Comparison of ENCODE assay signal across 22 cellular contexts in the genomic region with DNA sequence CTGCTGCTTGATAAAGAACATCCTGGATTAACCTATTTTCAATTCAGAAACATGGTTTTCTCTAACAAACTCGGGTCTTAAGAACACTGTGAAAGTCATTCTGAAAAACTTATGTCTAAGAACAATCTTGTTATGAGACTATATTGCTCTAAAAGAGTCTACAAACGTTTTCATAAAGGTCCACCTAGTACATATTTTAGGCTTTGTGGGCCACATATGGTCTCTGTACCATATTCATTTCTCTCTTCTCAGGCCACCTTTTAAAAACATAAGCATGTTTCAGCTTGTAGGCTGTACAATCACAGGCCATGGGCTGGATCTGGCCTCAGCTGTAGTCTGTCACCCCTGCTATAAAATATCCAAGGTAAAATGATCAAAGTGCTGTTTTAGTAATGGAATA. TPM values are rescaled to one million over a fixed set of nuclear protein-coding genes. Genes with fewer than 3 reads are reported as not detected.
DNase-seq lines count a peak whose midpoint lies in the region; ATAC-seq lines count a peak whose summit lies in the region.
"Had no signal": no experiment of that assay in that cellular context is flagged by ENCODE, and none has a peak within 500 bp of the region (broad histone marks: within the 10 kb centered on the region; RNA-seq: fewer than 3 reads in every experiment).

No MANE protein-coding gene starts in this region.

- peak overlapping the region in 4 of 6 donors; percentile 8 to 70 (median 24) for H3K27ac Mint-ChIP-seq in immature natural killer cell
- peak overlapping the region in 1 of 2 donors; percentile 61 for H3K27ac Mint-ChIP-seq in stimulated activated naive CD8-positive, alpha-beta T cell treated with anti-CD3 and anti-CD28 coated beads, Interleukin-15, amount 100 ng/mL, for 72 hours

- peaks cover 45% of the 10 kb centered on the region for H3K36me3 Mint-ChIP-seq in activated T-cell treated with anti-CD3 and anti-CD28 coated beads, Interleukin-2, amount 50 U/mL, for 4 hours (ENCODE audit: insufficient read depth)
- H3K36me3 Mint-ChIP-seq in immature natural killer cell, result peaks cover 31 to 62% (median 32%) of the 10 kb centered on the region in 3 donors

- DNase-seq in activated T-cell treated with anti-CD3 and anti-CD28 coated beads, Interleukin-2, amount 50 U/mL, for 4 hours, result no peak
- no peak for DNase-seq in activated T-cell treated with anti-CD3 and anti-CD28 coated beads for 4 hours
- no peak for DNase-seq in immature natural killer cell
- DNase-seq in stimulated activated naive CD8-positive, alpha-beta T cell treated with anti-CD3 and anti-CD28 coated beads, Interleukin-15, amount 100 ng/mL, for 72 hours, result no peak
- no peak for DNase-seq in occipital lobe (lab: John Stamatoyannopoulos, UW)
- no peak for DNase-seq in NCI-H748 (lab: John Stamatoyannopoulos, UW; ENCODE audit: unreplicated experiment)
- DNase-seq: activated naive CD4-positive, alpha-beta T cell treated with Interleukin-2 at 50 U/mL for 16 hours; amygdala; COR-L47; DMS53; H7; islet precursor cell; Karpas-422; left ventricle myocardium superior; NCI-H1417 treated with DMSO at 0.1 percent for 48 hours; NCI-H2081; NCI-H226; NCI-H748 treated with DMSO at 0.1 percent for 48 hours; RPMI8226; T-helper 1 cell had no signal

- H3K27me3 Mint-ChIP-seq in activated T-cell treated with anti-CD3 and anti-CD28 coated beads, Interleukin-2, amount 50 U/mL, for 4 hours (ENCODE audit: low read depth), result no peaks in the 10 kb centered on the region
- H3K27me3 Mint-ChIP-seq in immature natural killer cell (ENCODE audit: low read depth in 3 of 3), result peaks cover 0 to 3% (median 1%) of the 10 kb centered on the region in 3 donors
- H3K27me3 Mint-ChIP-seq in stimulated activated naive CD8-positive, alpha-beta T cell treated with anti-CD3 and anti-CD28 coated beads, Interleukin-15, amount 100 ng/mL, for 72 hours, result no peaks in the 10 kb centered on the region

- no peak overlapping the region for H3K4me3 Mint-ChIP-seq in activated T-cell treated with anti-CD3 and anti-CD28 coated beads, Interleukin-2, amount 50 U/mL, for 4 hours
- no peak overlapping the region for H3K4me3 Mint-ChIP-seq in immature natural killer cell
- H3K4me3 Mint-ChIP-seq in stimulated activated naive CD8-positive, alpha-beta T cell treated with anti-CD3 and anti-CD28 coated beads, Interleukin-15, amount 100 ng/mL, for 72 hours, result no peak overlapping the region

- peaks cover 15% of the 10 kb centered on the region for H3K4me1 Mint-ChIP-seq in activated T-cell treated with anti-CD3 and anti-CD28 coated beads, Interleukin-2, amount 50 U/mL, for 4 hours (ENCODE audit: low read depth)
- H3K4me1 Mint-ChIP-seq in immature natural killer cell, result peaks cover 7 to 43% of the 10 kb centered on the region in 2 donors
- peaks cover 45% of the 10 kb centered on the region for H3K4me1 Mint-ChIP-seq in stimulated activated naive CD8-positive, alpha-beta T cell treated with anti-CD3 and anti-CD28 coated beads, Interleukin-15, amount 100 ng/mL, for 72 hours

- H3K9me3 Mint-ChIP-seq in activated T-cell treated with anti-CD3 and anti-CD28 coated beads, Interleukin-2, amount 50 U/mL, for 4 hours, result no peaks in the 10 kb centered on the region
- H3K9me3 Mint-ChIP-seq in immature natural killer cell, result no peaks in the 10 kb centered on the region
- no peaks in the 10 kb centered on the region for H3K9me3 Mint-ChIP-seq in stimulated activated naive CD8-positive, alpha-beta T cell treated with anti-CD3 and anti-CD28 coated beads, Interleukin-15, amount 100 ng/mL, for 72 hours

- peak; percentile 30 to 66 for ATAC-seq in activated T-cell treated with anti-CD3 and anti-CD28 coated beads, Interleukin-2, amount 50 U/mL, for 4 hours
- ATAC-seq in HG02870 (IDR thresholded peaks at IDR 0.05; ENCODE audit: unreplicated experiment), result peak; percentile 70
- ATAC-seq in stimulated activated naive CD8-positive, alpha-beta T cell treated with anti-CD3 and anti-CD28 coated beads, Interleukin-15, amount 100 ng/mL, for 72 hours, result peak; percentile 42
- ATAC-seq: left ventricle myocardium superior had no signal

RNA-seq across cellular contexts. Expression of gene PPP4R3A, which starts 39.9 kb away (rescaled TPM):
- total RNA-seq in activated T-cell treated with anti-CD3 and anti-CD28 coated beads, Interleukin-2, amount 50 U/mL, for 4 hours, result 100 to 1,000 TPM; 127 to 142 (median 141) TPM
- 100 to 1,000 TPM in 1 of 3 donors, 10 to 100 TPM in 2; 39.4 to 113 (median 46.8) TPM for polyA plus RNA-seq in immature natural killer cell
- 142 TPM for total RNA-seq in occipital lobe

RNA-seq across cellular contexts. Expression of gene CCDC88C, which starts 52.6 kb away (rescaled TPM):
- total RNA-seq in activated T-cell treated with anti-CD3 and anti-CD28 coated beads, Interleukin-2, amount 50 U/mL, for 4 hours, result 10 to 100 TPM; 50.3 to 60.2 (median 58.2) TPM
- 10 to 100 TPM; 19.5 to 58.2 (median 21.2) TPM for polyA plus RNA-seq in immature natural killer cell
- total RNA-seq in occipital lobe, result 14.3 TPM
- polyA plus RNA-seq: BJ had no signal
